In the genomic region with DNA sequence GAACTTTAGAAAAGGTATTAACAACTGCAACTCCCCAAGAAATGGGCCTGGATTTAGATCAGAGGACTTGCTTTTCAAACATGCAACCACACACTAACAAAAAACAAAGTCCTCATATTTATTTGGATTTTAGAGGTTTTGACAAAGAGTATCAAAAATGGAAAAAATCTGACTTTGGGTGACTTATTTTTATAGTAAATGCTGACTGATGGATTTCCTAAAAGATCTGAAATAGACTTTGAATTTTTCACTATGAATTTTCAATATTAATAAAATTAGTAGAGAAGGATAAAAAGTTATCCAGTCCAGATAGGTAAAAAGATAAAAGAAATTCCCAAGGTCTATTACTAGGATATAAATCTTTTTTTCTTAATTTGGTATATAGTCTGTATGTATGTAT, we compare ENCODE assay signal across 8 cellular contexts.
"Had no signal": no experiment of that assay in that cellular context is flagged by ENCODE, and none has a peak within 500 bp of the region (broad histone marks: within the 10 kb centered on the region; RNA-seq: fewer than 3 reads in every experiment).

No MANE protein-coding gene starts in this region.

- FAIRE-seq: H1, H54 had no signal

- H3K4me1 Mint-ChIP-seq: IgD-negative memory B cell had no signal

- H3K4me3 Mint-ChIP-seq: H9, IgD-negative memory B cell had no signal

- H3K9ac ChIP-seq: GM23248 had no signal

- H3K27ac Mint-ChIP-seq: H9, IgD-negative memory B cell had no signal

- H3K4me3 ChIP-seq: GM23248 had no signal

- H3K27ac ChIP-seq: GM23248, HL-60 had no signal

- H3K9me3 Mint-ChIP-seq: H9 had no signal

- H3K27me3 Mint-ChIP-seq: IgD-negative memory B cell had no signal

- DNase-seq: GM23248, H9, HCEC 1CT, KG1 had no signal

- H3K36me3 Mint-ChIP-seq: IgD-negative memory B cell had no signal

- H2AFZ ChIP-seq: GM23248 had no signal
